ENCODE assay signal across 27 cellular contexts in the genomic region with DNA sequence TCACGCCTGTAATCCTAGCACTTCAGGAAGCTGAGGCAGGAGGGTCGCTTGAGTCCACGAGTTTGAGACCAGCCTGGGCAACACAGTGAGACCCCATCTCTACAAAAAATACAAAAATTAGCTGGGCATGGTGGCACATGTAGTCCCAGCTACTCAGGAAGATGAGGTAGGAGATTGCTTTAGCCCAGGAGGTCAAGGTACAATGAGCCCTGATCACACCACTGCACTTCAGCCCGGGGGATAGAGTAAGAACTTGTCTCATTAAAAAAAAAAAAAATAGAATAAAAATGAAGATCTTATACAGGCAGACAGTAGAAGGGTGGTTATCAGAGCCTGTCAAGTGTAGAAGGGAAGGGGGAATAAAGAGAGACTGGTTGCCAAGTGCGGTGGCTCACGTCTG.
"Had no signal": no experiment of that assay in that cellular context is flagged by ENCODE, and none has a peak within 500 bp of the region (broad histone marks: within the 10 kb centered on the region; RNA-seq: fewer than 3 reads in every experiment).

No MANE protein-coding gene starts in this region.

- H3K27me3 ChIP-seq: adrenal gland, body of pancreas, esophagus muscularis mucosa, foreskin keratinocyte, gastrocnemius medialis had no signal

- H3K4me3 Mint-ChIP-seq: activated CD4-positive, alpha-beta memory T cell treated with anti-CD3 and anti-CD28 coated beads, Interleukin-2, amount 10 ng/mL, durations not matched to agents 7 days and 5 days; activated CD4-positive, alpha-beta T cell treated with anti-CD3 and anti-CD28 coated beads, Interleukin-2, amount 10 ng/mL, durations not matched to agents 7 days and 5 days; activated naive CD4-positive, alpha-beta T cell treated with anti-CD3 and anti-CD28 coated beads, Interleukin-2, amount 50 U/mL, for 24 hours; activated naive CD8-positive, alpha-beta T cell treated with anti-CD3 and anti-CD28 coated beads for 36 hours; activated naive CD8-positive, alpha-beta T cell treated with anti-CD3 and anti-CD28 coated beads, Interleukin-2, amount 50 U/mL, for 24 hours; effector memory CD8-positive, alpha-beta T cell had no signal

- H3K27ac Mint-ChIP-seq: activated CD4-positive, alpha-beta memory T cell treated with anti-CD3 and anti-CD28 coated beads, Interleukin-2, amount 10 ng/mL, durations not matched to agents 7 days and 5 days; activated naive CD4-positive, alpha-beta T cell treated with anti-CD3 and anti-CD28 coated beads, Interleukin-2, amount 50 U/mL, for 24 hours; activated naive CD8-positive, alpha-beta T cell treated with anti-CD3 and anti-CD28 coated beads for 36 hours had no signal

- H3K4me3 ChIP-seq: adrenal gland, body of pancreas, esophagus muscularis mucosa, gastrocnemius medialis had no signal

- ATAC-seq: activated naive CD8-positive, alpha-beta T cell treated with anti-CD3 and anti-CD28 coated beads, Interleukin-2, amount 50 U/mL, for 24 hours; body of pancreas; effector memory CD8-positive, alpha-beta T cell; foreskin keratinocyte; gastrocnemius medialis had no signal

- H3K9me3 ChIP-seq: body of pancreas, gastrocnemius medialis had no signal

- H3K27ac ChIP-seq: adrenal gland, body of pancreas, esophagus muscularis mucosa, foreskin keratinocyte, gastrocnemius medialis had no signal

- H3K27me3 Mint-ChIP-seq: activated CD4-positive, alpha-beta memory T cell treated with anti-CD3 and anti-CD28 coated beads, Interleukin-2, amount 10 ng/mL, durations not matched to agents 7 days and 5 days; activated CD4-positive, alpha-beta T cell treated with anti-CD3 and anti-CD28 coated beads, Interleukin-2, amount 10 ng/mL, durations not matched to agents 7 days and 5 days; activated naive CD4-positive, alpha-beta T cell treated with anti-CD3 and anti-CD28 coated beads, Interleukin-2, amount 50 U/mL, for 24 hours; activated naive CD8-positive, alpha-beta T cell treated with anti-CD3 and anti-CD28 coated beads for 36 hours; activated naive CD8-positive, alpha-beta T cell treated with anti-CD3 and anti-CD28 coated beads, Interleukin-2, amount 50 U/mL, for 24 hours; effector memory CD8-positive, alpha-beta T cell had no signal

- DNase-seq: activated CD4-positive, alpha-beta memory T cell treated with anti-CD3 and anti-CD28 coated beads, Interleukin-2, amount 10 ng/mL, durations not matched to agents 7 days and 5 days; activated CD4-positive, alpha-beta T cell treated with anti-CD3 and anti-CD28 coated beads for 1 hour; activated CD4-positive, alpha-beta T cell treated with anti-CD3 and anti-CD28 coated beads for 4 hours; activated CD4-positive, alpha-beta T cell treated with anti-CD3 and anti-CD28 coated beads, Interleukin-2, amount 10 ng/mL, durations not matched to agents 7 days and 5 days; activated CD4-positive, alpha-beta T cell treated with anti-CD3 and anti-CD28 coated beads, Interleukin-2, amount 50 U/mL, for 4 hours; activated gamma-delta T cell; activated naive CD4-positive, alpha-beta T cell; activated naive CD8-positive, alpha-beta T cell treated with anti-CD3 and anti-CD28 coated beads for 36 hours; activated naive CD8-positive, alpha-beta T cell treated with anti-CD3 and anti-CD28 coated beads, Interleukin-2, amount 50 U/mL, for 24 hours; activated T-cell treated with anti-CD3 and anti-CD28 coated beads, Interleukin-2, amount 50 U/mL, for 48 hours; adrenal gland; amygdala; aorta; body of pancreas; caudate nucleus; cortex of kidney; dermis blood vessel endothelial cell; effector CD4-positive, alpha-beta T cell; effector memory CD8-positive, alpha-beta T cell; erythroblast; foreskin keratinocyte; gastrocnemius medialis; glutamatergic neuron; T-helper 1 cell; T-helper 2 cell had no signal

- H3K4me1 ChIP-seq: adrenal gland, body of pancreas, esophagus muscularis mucosa, gastrocnemius medialis had no signal
